ENCODE assay signal across 8 cellular contexts in genomic region chr14:24136684-24137528, GRCh38. TPM values are rescaled to one million over a fixed set of nuclear protein-coding genes. Genes with fewer than 3 reads are reported as not detected.
DNase-seq lines count a peak whose midpoint lies in the region; ATAC-seq and TF ChIP-seq lines count a peak whose summit lies in the region.

No MANE protein-coding gene starts in this region.

- intact Hi-C loops in prostate gland (cut with DNase I) = no loop called here

- no peak for TF ChIP-seq POLR2A in prostate gland (IDR thresholded peaks at IDR 0.05)

- peak overlapping the region; percentile 47 for H3K27ac ChIP-seq in RWPE2 (ENCODE audit: poor library complexity, severe bottlenecking)
- H3K27ac ChIP-seq in esophagus (ENCODE audit: low read depth in 2 of 2, low read length in 1 of 2) = peak overlapping the region; percentile 81 to 87
- H3K27ac ChIP-seq in prostate gland = peak overlapping the region; percentile 93 to 97

- H3K36me3 ChIP-seq in RWPE2 (ENCODE audit: low read depth) (peaks cover 33% of the 10 kb centered on the region), esophagus (ENCODE audit: control insufficient read depth in 2 of 2, insufficient read depth in 2 of 2, low read length in 1 of 2) (peaks cover 3 to 14% of the 10 kb centered on the region in 2 donors), prostate gland (peaks cover 3% of the 10 kb centered on the region in 2 donors)

- peak overlapping the region; percentile 69 for H3K4me3 ChIP-seq in GM08714 (ENCODE audit: low read length)
- peak overlapping the region; percentile 88 for H3K4me3 ChIP-seq in RWPE2 (ENCODE audit: severe bottlenecking)
- peak overlapping the region; percentile 63 to 94 for H3K4me3 ChIP-seq in esophagus (ENCODE audit: low read depth in 1 of 2, low read length in 2 of 2)
- H3K4me3 ChIP-seq in prostate gland = peak overlapping the region; percentile 90 to 98

- H3K9me3 ChIP-seq in RWPE2 (ENCODE audit: severe bottlenecking) = no peaks in the 10 kb centered on the region
- no peaks in the 10 kb centered on the region for H3K9me3 ChIP-seq in esophagus (ENCODE audit: control insufficient read depth in 2 of 2, insufficient read depth in 1 of 2, low read depth in 1 of 2, low read length in 1 of 2)
- no peaks in the 10 kb centered on the region for H3K9me3 ChIP-seq in prostate gland

- DNase-seq in RWPE2 (ENCODE audit: low spot score) = no peak
- DNase-seq in prostate gland (ENCODE audit: low spot score) = no peak
- no peak for DNase-seq in T1000 (lab: John Stamatoyannopoulos, UW)

- WGBS in esophagus, 2 donors = 25% methylated on average over 13 of the region's 13 CpGs
- WGBS in prostate gland = 21% methylated on average over 13 of the region's 13 CpGs

- H3K4me1 ChIP-seq in RWPE2 (ENCODE audit: insufficient read depth, poor library complexity, severe bottlenecking) (peaks cover 10% of the 10 kb centered on the region), esophagus (ENCODE audit: control insufficient read depth in 2 of 2, insufficient read depth in 2 of 2, low read length in 1 of 2) (peaks cover 8 to 15% of the 10 kb centered on the region in 2 donors), prostate gland (replicated peaks) (peaks cover 8% of the 10 kb centered on the region)

- TF ChIP-seq CTCF in RWPE2 (IDR thresholded peaks at IDR 0.05; ENCODE audit: poor library complexity, severe bottlenecking) = no peak
- TF ChIP-seq CTCF in prostate gland (IDR thresholded peaks at IDR 0.05) = no peak

- ATAC-seq in RWPE2 (ENCODE audit: low read depth) (no peak), HG03097 (IDR thresholded peaks at IDR 0.05; ENCODE audit: low FRiP score, unreplicated experiment) (no peak), HG03108 (IDR thresholded peaks at IDR 0.05; ENCODE audit: unreplicated experiment) (no peak), HG03139 (IDR thresholded peaks at IDR 0.05; ENCODE audit: unreplicated experiment) (no peak)

- no peaks in the 10 kb centered on the region for H3K27me3 ChIP-seq in RWPE2 (ENCODE audit: insufficient read depth, poor library complexity, severe bottlenecking)
- no peaks in the 10 kb centered on the region for H3K27me3 ChIP-seq in esophagus (ENCODE audit: control insufficient read depth in 1 of 2, insufficient read depth in 2 of 2, low read length in 2 of 2)
- no peaks in the 10 kb centered on the region for H3K27me3 ChIP-seq in prostate gland (replicated peaks; ENCODE audit: insufficient read depth)

RNA-seq across cellular contexts. Expression of gene PSME1, which starts 0.9 kb away (rescaled TPM):
- polyA plus RNA-seq in esophagus = 100 to 1,000 TPM; 146 to 198 TPM
- 100 to 1,000 TPM in 1 of 2 donors, 10 to 100 TPM in 1; 85.4 to 213 TPM for total RNA-seq in prostate gland

RNA-seq across cellular contexts. Expression of gene EMC9, which starts 4.5 kb away (rescaled TPM):
- 10 to 100 TPM; 24.5 to 26.6 TPM for polyA plus RNA-seq in esophagus
- total RNA-seq in prostate gland = 10 to 100 TPM; 13.1 to 13.6 TPM

RNA-seq across cellular contexts. Expression of gene FITM1, which starts 6.4 kb away (rescaled TPM):
- polyA plus RNA-seq in esophagus = 1 to 10 TPM in 1 of 2 donors, under 1 TPM in 1; 0.60 to 1.1 TPM
- 1 to 10 TPM in 1 of 2 donors, not detected in 1; 2.0 TPM for total RNA-seq in prostate gland

RNA-seq across cellular contexts. Expression of gene PSME2, which starts 9.5 kb away (rescaled TPM):
- polyA plus RNA-seq in esophagus = 100 to 1,000 TPM; 143 to 233 TPM
- 10 to 100 TPM; 34.5 to 89.3 TPM for total RNA-seq in prostate gland

RNA-seq across cellular contexts. Expression of gene RNF31, which starts 10.4 kb away (rescaled TPM):
- polyA plus RNA-seq in esophagus = 10 to 100 TPM; 27.4 to 70.6 TPM
- 10 to 100 TPM; 73.8 to 76.9 TPM for total RNA-seq in prostate gland
